Comparison of ENCODE assay signal across 24 cellular contexts in genomic region chr2:80070587-80070986, GRCh38.
DNase-seq lines count a peak whose midpoint lies in the region; ATAC-seq, FAIRE-seq and TF ChIP-seq lines count a peak whose summit lies in the region.
"Had no signal": no experiment of that assay in that cellular context is flagged by ENCODE, and none has a peak within 500 bp of the region (broad histone marks: within the 10 kb centered on the region; RNA-seq: fewer than 3 reads in every experiment).

No MANE protein-coding gene starts in this region.

- CTCF ChIA-PET in H1 (lab: Charles Lee; ENCODE audit: partially characterized antibody), result interaction anchor here (0.6 to 4.6 kb wide), 12 partner anchors 13 to 1167 kb away, joined by 3 to 23 read pairs (median 3); no protein-coding TSS in a partner anchor

- H3K4ac ChIP-seq in H1 (replicated peaks; ENCODE audit: insufficient read length, low read depth, low read length), result no peak overlapping the region

- no peak overlapping the region for H3K4me2 ChIP-seq in H1 (ENCODE audit: insufficient read depth in 1 of 2, low read depth in 2 of 2, low read length in 2 of 2)
- H3K4me2 ChIP-seq: A549; BLaER1 treated with 17β-estradiol and CSF1 and Interleukin-3, amounts not matched to agents 10 nM and 100 nM had no signal

- DNase-seq in H7 (peak; percentile 15), H1 (ENCODE audit: low read depth in 1 of 2, low spot score in 2 of 2) (no peak), iPS-NIHi11 (ENCODE audit: low spot score) (peak; percentile 14), CD1c-positive myeloid dendritic cell (ENCODE audit: extremely low spot score) (no peak), erythroblast (lab: John Stamatoyannopoulos, UW) (no peak), NCI-H187 treated with DMSO at 0.1 percent for 48 hours (lab: John Stamatoyannopoulos, UW) (no peak)
- DNase-seq: 8988T; ACHN; AML-193; BE2C; Calu3; CD4-positive, alpha-beta memory T cell; COR-L47; DMS53; DMS79 treated with DMSO at 0.1 percent for 48 hours; GF-D8; GM23248 had no signal

- no peak overlapping the region for H2AK5ac ChIP-seq in H1 (ENCODE audit: low read depth, low read length)

- POLR2A ChIA-PET in H1 (lab: Charles Lee; ENCODE audit: partially characterized antibody), result no interaction called here

- H3K14ac ChIP-seq in H1 (ENCODE audit: insufficient read length), result no peak overlapping the region

- no peak for ATAC-seq in GM18519 (IDR thresholded peaks at IDR 0.05; ENCODE audit: low FRiP score, unreplicated experiment)
- ATAC-seq: A549, HCT116 had no signal

- H3K4me3 ChIP-seq in H7 (ENCODE audit: insufficient read depth, low read depth, low read length) (no peak overlapping the region), H1 (ENCODE audit: extremely low read depth in 1 of 4, insufficient read depth in 2 of 4, low read depth in 3 of 4, low read length in 4 of 4) (no peak overlapping the region)
- H3K4me3 ChIP-seq: A549; BLaER1 treated with 17β-estradiol and CSF1 and Interleukin-3, amounts not matched to agents 10 nM and 100 nM; GM23248 had no signal

- H3K23me2 ChIP-seq in H1 (ENCODE audit: low read depth, low read length), result no peaks in the 10 kb centered on the region; the same call in 1 of the 2 replicates

- no peaks in the 10 kb centered on the region for H3K9me3 ChIP-seq in H1 (ENCODE audit: insufficient read depth in 2 of 2, low read depth in 1 of 2, low read length in 1 of 2)
- H3K9me3 ChIP-seq: A549; BE2C; BLaER1 treated with 17β-estradiol and CSF1 and Interleukin-3, amounts not matched to agents 10 nM and 100 nM had no signal

- no peak overlapping the region for H3K23ac ChIP-seq in H1 (ENCODE audit: insufficient read length)

- no peak overlapping the region for H4K91ac ChIP-seq in H1 (replicated peaks; ENCODE audit: insufficient read length, low read length)

- H3K27me3 ChIP-seq in H7 (ENCODE audit: control insufficient read depth, insufficient read depth, low read length) (no peaks in the 10 kb centered on the region; the same call in 1 of the 2 replicates), H1 (replicated peaks in 1 of 4; ENCODE audit: control insufficient read depth in 3 of 4, extremely low read depth in 1 of 4, insufficient read depth in 3 of 4, low read length in 3 of 4) (no peaks in the 10 kb centered on the region; a peak in 1 of 7 replicates)
- H3K27me3 ChIP-seq: BE2C; BLaER1 treated with 17β-estradiol and CSF1 and Interleukin-3, amounts not matched to agents 10 nM and 100 nM had no signal

- FAIRE-seq in H1 (lab: Jason Lieb, UNC), result no peak
- FAIRE-seq: A549, GM12891, GM19239, H54 had no signal

- TF ChIP-seq POLR2A in H1 (IDR thresholded peaks at IDR 0.05; ENCODE audit: control extremely low read depth in 1 of 2, low read depth in 2 of 2, low read length in 2 of 2) (no peak), erythroblast (IDR thresholded peaks at IDR 0.05; ENCODE audit: low read length) (no peak)

- H2BK12ac ChIP-seq in H1 (ENCODE audit: low read depth, low read length), result no peak overlapping the region

- no peak overlapping the region for H2BK120ac ChIP-seq in H1 (replicated peaks; ENCODE audit: low read depth, low read length)

- WGBS in H1 (ENCODE audit: extremely low coverage in 1 of 2, insufficient coverage in 1 of 2, insufficient read length in 1 of 2, insufficient replicate concordance in 2 of 2, low coverage in 1 of 2, low lambda C conversion rate in 2 of 2, missing lambda C conversion rate in 1 of 2), 2 experiments, result 88% methylated on average over 4 of the region's 4 CpGs; no CpG with 5 or more reads in 1 of the 2 experiments

- H3K18ac ChIP-seq in H1 (ENCODE audit: extremely low read depth, low read length), result no peak overlapping the region

- H3K27ac ChIP-seq in H1 (ENCODE audit: low read depth, low read length), result no peak overlapping the region
- H3K27ac ChIP-seq: A549; BLaER1 treated with 17β-estradiol and CSF1 and Interleukin-3, amounts not matched to agents 10 nM and 100 nM; GM23248 had no signal

- H2AFZ ChIP-seq in H1 (ENCODE audit: low read length), result no peak overlapping the region
- H2AFZ ChIP-seq: GM23248 had no signal

- no peak overlapping the region for H2BK20ac ChIP-seq in H1 (ENCODE audit: low read length)

- H3K56ac ChIP-seq in H1 (replicated peaks; ENCODE audit: insufficient read length, low read depth, low read length), result no peak overlapping the region

- peak in 2 of 3 experiments; percentile 11 to 29; a peak in 2 of 4 replicates for TF ChIP-seq CTCF in H1 (IDR thresholded peaks at IDR 0.05; ENCODE audit: control extremely low read depth in 1 of 3, insufficient read depth in 1 of 3, low read depth in 1 of 3, low read length in 3 of 3)

- no peaks in the 10 kb centered on the region for H4K20me1 ChIP-seq in H1 (replicated peaks in 1 of 2; ENCODE audit: control insufficient read depth in 1 of 2, insufficient read depth in 2 of 2, low read length in 2 of 2)
- H4K20me1 ChIP-seq: BLaER1 treated with 17β-estradiol and CSF1 and Interleukin-3, amounts not matched to agents 10 nM and 100 nM had no signal

- no peaks in the 10 kb centered on the region for H3K4me1 ChIP-seq in H1 (replicated peaks in 1 of 4; ENCODE audit: control insufficient read depth in 3 of 4, insufficient read depth in 4 of 4, low read length in 3 of 4)
- H3K4me1 ChIP-seq: A549; BE2C; BLaER1 treated with 17β-estradiol and CSF1 and Interleukin-3, amounts not matched to agents 10 nM and 100 nM had no signal

- no peak overlapping the region for H2BK5ac ChIP-seq in H1 (ENCODE audit: low read depth, low read length)

- H2BK15ac ChIP-seq in H1 (ENCODE audit: low read length), result no peak overlapping the region

- H3K79me1 ChIP-seq in H1 (ENCODE audit: low read depth, low read length), result no peaks in the 10 kb centered on the region

- no peak for TF ChIP-seq EP300 in H1 (IDR thresholded peaks at IDR 0.05; ENCODE audit: borderline replicate concordance in 1 of 2, low read depth in 2 of 2, low read length in 2 of 2)

- TF ChIP-seq RAD21 in H1 (IDR thresholded peaks at IDR 0.05 in 1 of 2, conservative IDR thresholded peaks at IDR 0.05 in 1 of 2; ENCODE audit: low read depth in 2 of 2, low read length in 2 of 2), result peak; percentile 42 to 53; a peak in 3 of 4 replicates

- no peak overlapping the region for H4K8ac ChIP-seq in H1 (ENCODE audit: extremely low read depth, insufficient read depth, low read length)

- H3K36me3 ChIP-seq in H7 (replicated peaks; ENCODE audit: control insufficient read depth, insufficient read depth, low read length) (no peaks in the 10 kb centered on the region), H1 (ENCODE audit: control insufficient read depth in 2 of 4, insufficient read depth in 4 of 4, low read length in 3 of 4) (no peaks in the 10 kb centered on the region)
- H3K36me3 ChIP-seq: BE2C; BLaER1 treated with 17β-estradiol and CSF1 and Interleukin-3, amounts not matched to agents 10 nM and 100 nM had no signal

- no peak overlapping the region for H4K5ac ChIP-seq in H1 (ENCODE audit: insufficient read length, low read depth, low read length)

- H3K79me2 ChIP-seq in H1 (ENCODE audit: control insufficient read depth in 1 of 2, insufficient read depth in 2 of 2, low read length in 2 of 2), result no peaks in the 10 kb centered on the region

- no peak overlapping the region for H3K9ac ChIP-seq in H1 (replicated peaks in 1 of 4; ENCODE audit: extremely low read depth in 1 of 4, low read depth in 3 of 4, low read length in 3 of 4)
- H3K9ac ChIP-seq: BLaER1 treated with 17β-estradiol and CSF1 and Interleukin-3, amounts not matched to agents 10 nM and 100 nM; GM23248 had no signal

TF ChIP-seq in H1, 55 proteins besides CTCF, POLR2A, EP300 and RAD21:
- TF ChIP-seq TAF1 (IDR thresholded peaks at IDR 0.05; ENCODE audit: low read depth, low read length) (no peak), MAX (IDR thresholded peaks at IDR 0.05) (no peak), CEBPB (IDR thresholded peaks at IDR 0.05; ENCODE audit: low read depth, low read length) (no peak), KDM1A (IDR thresholded peaks at IDR 0.05; ENCODE audit: borderline replicate concordance, low read length) (no peak)

Comparison
In these comparisons a context has a peak if more than half of its experiments do, and no peak if none do; other contexts are left out.
1. DNase-seq: peak in H7 (single experiment) and iPS-NIHi11 (single experiment); none in H1 (0 of 2), CD1c-positive myeloid dendritic cell (single experiment), erythroblast (0 of 2) and NCI-H187 treated with DMSO at 0.1 percent for 48 hours (single experiment).